Comparison of ENCODE assay signal across 2 cellular contexts in genomic region chr12:130743176-130743575, GRCh38.
A peak's percentile ranks its signal among the peaks of the same experiment; 100 is the strongest.
TF ChIP-seq lines count a peak whose summit lies in the region.

No MANE protein-coding gene starts in this region.

TF ChIP-seq in liver, 16 proteins besides CTCF, POLR2A, EP300 and RAD21:
- TF ChIP-seq EGR1 (IDR thresholded peaks at IDR 0.05; ENCODE audit: low read depth in 2 of 2) (no peak), HNF4A (conservative IDR thresholded peaks at IDR 0.05) (peak; percentile 28 to 51), MAX (IDR thresholded peaks at IDR 0.05) (no peak), FOXA1 (IDR thresholded peaks at IDR 0.05) (no peak), SP1 (IDR thresholded peaks at IDR 0.05) (no peak), RXRA (IDR thresholded peaks at IDR 0.05) (peak; percentile 17 to 34), NR2F2 (IDR thresholded peaks at IDR 0.05) (no peak), YY1 (IDR thresholded peaks at IDR 0.05) (no peak)

TF ChIP-seq in HepG2, 621 proteins besides CTCF, POLR2A, EP300 and RAD21:
- TF ChIP-seq ZNF513 (CRISPR knock-in tag; conservative IDR thresholded peaks at IDR 0.05) (no peak), IKZF5 (CRISPR knock-in tag; IDR thresholded peaks at IDR 0.05) (no peak), NFIC (IDR thresholded peaks at IDR 0.05; ENCODE audit: low read length) (no peak), SSRP1 (CRISPR knock-in tag; IDR thresholded peaks at IDR 0.05) (no peak), ZSCAN30 (CRISPR knock-in tag; IDR thresholded peaks at IDR 0.05) (no peak), ZNF543 (CRISPR knock-in tag; IDR thresholded peaks at IDR 0.05) (no peak), ZBTB3 (CRISPR knock-in tag; IDR thresholded peaks at IDR 0.05; ENCODE audit: borderline replicate concordance, low read depth) (no peak), NFKBIZ (CRISPR knock-in tag; IDR thresholded peaks at IDR 0.05) (no peak)
TF ChIP-seq in HepG2: peak in this region for 0.
